ENCODE assay signal across 13 cellular contexts in genomic region chr22:35882226-35883027, GRCh38.
DNase-seq lines count a peak whose midpoint lies in the region; ATAC-seq, FAIRE-seq and TF ChIP-seq lines count a peak whose summit lies in the region.
"Had no signal": no experiment of that assay in that cellular context is flagged by ENCODE, and none has a peak within 500 bp of the region (broad histone marks: within the 10 kb centered on the region; RNA-seq: fewer than 3 reads in every experiment).

No MANE protein-coding gene starts in this region.

- H3K27me3 ChIP-seq in GM23248 (replicated peaks; ENCODE audit: insufficient read depth) (no peaks in the 10 kb centered on the region), PC-9 (ENCODE audit: insufficient read depth, low read depth) (no peaks in the 10 kb centered on the region), heart left ventricle (no peaks in the 10 kb centered on the region), rectal smooth muscle tissue (ENCODE audit: control insufficient read depth, insufficient read depth, low read length) (no peaks in the 10 kb centered on the region)

- H3K79me2 ChIP-seq in GM23248 (ENCODE audit: insufficient read depth) (peaks cover 17% of the 10 kb centered on the region), PC-9 (ENCODE audit: low read depth) (peaks cover 91% of the 10 kb centered on the region)

- no peaks in the 10 kb centered on the region for H3K9me3 ChIP-seq in GM23248 (ENCODE audit: low read depth)
- H3K9me3 ChIP-seq in PC-9 (ENCODE audit: insufficient read depth, low read depth): no peaks in the 10 kb centered on the region
- H3K9me3 ChIP-seq in heart left ventricle: no peaks in the 10 kb centered on the region

- in situ Hi-C loops in GM23248 (cut with MboI): no loop called here

- no peak overlapping the region for H2AFZ ChIP-seq in GM23248
- no peak overlapping the region for H2AFZ ChIP-seq in PC-9

- 47 to 49% methylated on average over 5 of the region's 5 CpGs for WGBS in GM23248 (ENCODE audit: low coverage in 1 of 2, low lambda C conversion rate in 2 of 2, missing lambda C conversion rate in 2 of 2), 2 experiments
- WGBS in heart left ventricle, 4 donors: 20 to 30% (median 27%) methylated on average over 5 of the region's 5 CpGs

- H3K9me2 ChIP-seq in GM23248 (ENCODE audit: insufficient read depth) (no peaks in the 10 kb centered on the region), PC-9 (ENCODE audit: insufficient read depth) (no peaks in the 10 kb centered on the region)

- ATAC-seq in heart left ventricle (peak in 1 of 4 donors; percentile 33), GM21723 (IDR thresholded peaks at IDR 0.05; ENCODE audit: unreplicated experiment) (no peak), GM18868 (IDR thresholded peaks at IDR 0.05; ENCODE audit: unreplicated experiment) (no peak)

- H3F3A ChIP-seq in GM23248 (ENCODE audit: insufficient read depth) (0 out of 2 replicates have a peak, but pooled peaks cover 17% of the 10 kb centered on the region), PC-9 (ENCODE audit: insufficient read depth, low read depth) (peaks cover 39% of the 10 kb centered on the region; the same call in 1 of the 2 replicates)

- no peak for TF ChIP-seq POLR2A in heart left ventricle (IDR thresholded peaks at IDR 0.05)

- intact Hi-C loops in PC-9 (cut with micrococcal nuclease; ENCODE audit: unreplicated experiment) (no loop called here), heart left ventricle (cut with DNase I) (loop anchor here in 1 of 10 donors (2.0 kb wide), 1 partner anchor 40 kb away; no protein-coding TSS in a partner anchor)

- DNase-seq in GM23248 (peak; percentile 42), PC-9 (no peak), heart left ventricle (no peak), NCI-H1930 (lab: John Stamatoyannopoulos, UW) (no peak), frontal cortex (ENCODE audit: low spot score in 2 of 2) (no peak)
- DNase-seq: amniotic stem cell, COR-L47, NCI-H2029, retina had no signal

- H3K4me2 ChIP-seq in GM23248 (ENCODE audit: unreplicated experiment) (peak overlapping the region; percentile 30), PC-9 (peak overlapping the region; percentile 20)

- TF ChIP-seq CTCF in PC-9 (conservative IDR thresholded peaks at IDR 0.05) (no peak), heart left ventricle (IDR thresholded peaks at IDR 0.05) (no peak)

- H3K4me1 ChIP-seq in GM23248 (ENCODE audit: insufficient read depth): peaks cover 17% of the 10 kb centered on the region
- peaks cover 32% of the 10 kb centered on the region for H3K4me1 ChIP-seq in PC-9 (replicated peaks; ENCODE audit: insufficient read depth)
- peaks cover 3 to 67% (median 34%) of the 10 kb centered on the region in 12 donors for H3K4me1 ChIP-seq in heart left ventricle
- peaks cover 30% of the 10 kb centered on the region for H3K4me1 ChIP-seq in rectal smooth muscle tissue (ENCODE audit: control insufficient read depth, insufficient read depth, low read length)

- no peak for FAIRE-seq in frontal cortex (lab: Jason Lieb, UNC)
- FAIRE-seq: endometrium had no signal

- peaks cover 11% of the 10 kb centered on the region for H4K20me1 ChIP-seq in GM23248 (ENCODE audit: insufficient read depth)
- peaks cover 4% of the 10 kb centered on the region; the same call in 1 of the 2 replicates for H4K20me1 ChIP-seq in PC-9 (ENCODE audit: insufficient read depth)

- H3K27ac ChIP-seq in GM23248 (no peak overlapping the region), PC-9 (peak overlapping the region; percentile 44; the same call in 1 of the 2 replicates), heart left ventricle (peak overlapping the region in 11 of 12 donors; percentile 18 to 84 (median 73)), rectal smooth muscle tissue (ENCODE audit: low read depth, low read length) (peak overlapping the region; percentile 25)

- POLR2A ChIA-PET in PC-9 (lab: Charles Lee; ENCODE audit: unreplicated experiment): no interaction called here

- H3K4me3 ChIP-seq in GM23248 (no peak overlapping the region), PC-9 (no peak overlapping the region), heart left ventricle (peak overlapping the region in 2 of 12 donors; percentile 2 to 5), rectal smooth muscle tissue (ENCODE audit: low read length) (no peak overlapping the region)

- CTCF ChIA-PET in PC-9 (lab: Charles Lee): no interaction called here

- no TSS peak for BruUV-seq in PC-9 (replicated peaks; lab: Mats Ljungman, UMichigan)

- H3K9ac ChIP-seq in GM23248 (no peak overlapping the region), rectal smooth muscle tissue (ENCODE audit: low read length) (no peak overlapping the region)

- H3K36me3 ChIP-seq in GM23248 (ENCODE audit: low read depth): no peaks in the 10 kb centered on the region
- H3K36me3 ChIP-seq in PC-9 (ENCODE audit: low read depth): no peaks in the 10 kb centered on the region
- no peaks in the 10 kb centered on the region for H3K36me3 ChIP-seq in heart left ventricle
- H3K36me3 ChIP-seq in rectal smooth muscle tissue (ENCODE audit: control insufficient read depth, insufficient read depth, low read length): no peaks in the 10 kb centered on the region
